In the genomic region with DNA sequence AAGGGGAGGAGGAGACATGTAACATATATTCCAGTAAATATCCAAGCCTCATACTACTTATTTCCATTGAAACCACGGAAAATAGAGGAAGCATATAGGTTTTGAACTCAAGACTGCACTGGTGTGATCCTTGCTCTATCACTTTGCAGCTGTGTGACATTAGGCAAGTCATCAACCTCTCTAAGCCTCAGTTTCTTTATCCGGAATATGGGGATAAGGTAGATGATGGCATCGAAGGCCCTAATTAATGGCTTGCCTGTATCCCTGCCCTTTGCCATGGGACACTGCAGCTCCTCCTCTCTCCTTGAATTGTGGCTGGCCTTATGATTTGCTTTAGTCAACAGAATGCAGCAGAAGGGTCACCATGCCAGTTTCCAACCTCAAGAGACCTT, we compare ENCODE assay signal across 1 cellular context.
TF ChIP-seq lines count a peak whose summit lies in the region.

No MANE protein-coding gene starts in this region.

TF ChIP-seq in HepG2, 621 proteins besides CTCF, POLR2A, EP300 and RAD21:
- TF ChIP-seq ZNF629 (CRISPR knock-in tag; conservative IDR thresholded peaks at IDR 0.05): peak; percentile 85
- TF ChIP-seq ZIK1 (CRISPR knock-in tag; IDR thresholded peaks at IDR 0.05; ENCODE audit: borderline replicate concordance, low read depth): no peak
- peak; percentile 33; the same call in 1 of the 2 replicates for TF ChIP-seq ZMYM3 (CRISPR knock-in tag; IDR thresholded peaks at IDR 0.05)
- no peak for TF ChIP-seq SPEN (CRISPR knock-in tag; IDR thresholded peaks at IDR 0.05; ENCODE audit: low read depth)
